In the genomic region with DNA sequence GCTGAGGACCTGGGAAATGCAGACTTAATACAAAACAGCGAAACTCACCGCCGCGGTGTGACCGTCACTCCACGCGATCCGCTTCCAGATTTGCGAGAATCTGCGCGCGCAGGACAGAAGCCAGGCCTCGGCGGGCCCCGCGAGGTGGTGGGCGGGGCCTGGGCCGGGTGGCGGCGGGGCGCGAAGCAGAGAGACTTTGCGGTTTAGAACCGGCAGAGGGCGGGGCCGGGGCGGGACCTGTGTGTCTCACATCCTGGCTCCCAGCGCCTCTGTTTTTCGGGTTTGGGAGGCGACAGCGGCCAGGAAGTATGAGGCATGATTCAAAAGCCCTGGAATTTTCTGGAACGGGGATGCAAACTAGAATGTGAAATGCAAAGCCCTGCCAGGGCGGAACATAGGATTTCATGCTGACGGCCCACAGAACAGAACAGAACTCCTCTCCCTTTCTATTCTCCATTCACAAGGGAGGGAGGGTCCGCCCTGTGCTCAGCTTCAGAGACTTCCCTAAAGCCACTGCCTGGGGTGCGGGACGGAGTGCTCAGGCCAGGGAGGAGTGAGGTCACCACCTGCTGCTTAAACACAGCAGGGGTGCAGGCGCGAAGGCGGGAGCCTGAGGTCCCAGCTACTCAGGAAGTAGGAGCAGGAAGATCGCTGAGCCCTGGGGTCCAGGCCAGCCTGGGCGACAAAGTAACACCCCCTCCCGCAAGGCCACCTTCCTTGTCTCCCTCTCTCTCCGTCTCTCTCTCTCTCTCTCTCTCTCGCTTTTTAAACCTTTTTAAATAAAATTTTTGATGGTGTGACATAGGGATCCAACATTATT, we compare ENCODE assay signal across 8 cellular contexts. TPM values are rescaled to one million over a fixed set of nuclear protein-coding genes. Genes with fewer than 3 reads are reported as not detected.
DNase-seq lines count a peak whose midpoint lies in the region; ATAC-seq and TF ChIP-seq lines count a peak whose summit lies in the region.

No MANE protein-coding gene starts in this region.

- peaks cover 32% of the 10 kb centered on the region for H3K4me1 Mint-ChIP-seq in HFFc6 (ENCODE audit: low read depth)

- 0 to 3% methylated on average over 22 to 29 of the region's 45 CpGs for WGBS in upper lobe of left lung, 2 donors

- H3K36me3 Mint-ChIP-seq in HFFc6 (ENCODE audit: low read depth), result peaks cover 25% of the 10 kb centered on the region; the same call in 1 of the 2 replicates

- H3K9me3 ChIP-seq in left ventricle myocardium inferior (replicated peaks) (no peaks in the 10 kb centered on the region), upper lobe of left lung (no peaks in the 10 kb centered on the region)

- DNase-seq in GM03348 (ENCODE audit: low spot score), result peak; percentile 96
- DNase-seq in HFFc6, result peak; percentile 96
- DNase-seq in NCI-H1105 treated with DMSO at 0.1 percent for 48 hours (lab: John Stamatoyannopoulos, UW), result peak; percentile 83
- DNase-seq in T-helper 1 cell, result peak; percentile 87 to 92 (median 88)
- peak; percentile 21 to 96 (median 78) for DNase-seq in amygdala (lab: John Stamatoyannopoulos, UW)
- peak; percentile 97 for DNase-seq in left ventricle myocardium inferior
- DNase-seq in posterior vena cava (ENCODE audit: low spot score), result peak; percentile 98
- DNase-seq in upper lobe of left lung, result peak; percentile 97 to 99

- peaks cover 7% of the 10 kb centered on the region; the same call in 1 of the 2 replicates for H3K9me3 Mint-ChIP-seq in HFFc6

- peak in 2 of 4 donors; percentile 76 to 77 for TF ChIP-seq POLR2A in upper lobe of left lung (IDR thresholded peaks at IDR 0.05)

- peak overlapping the region; percentile 97 for H3K4me3 Mint-ChIP-seq in HFFc6

- TF ChIP-seq EP300 in upper lobe of left lung (IDR thresholded peaks at IDR 0.05), result no peak

- H3K4me1 ChIP-seq in left ventricle myocardium inferior (peaks cover 25% of the 10 kb centered on the region), upper lobe of left lung (peaks cover 6 to 16% (median 10%) of the 10 kb centered on the region in 4 donors)

- peak; percentile 100 for ATAC-seq in upper lobe of left lung (ENCODE audit: low FRiP score in 2 of 2)

- TF ChIP-seq CTCF in HFFc6 (IDR thresholded peaks at IDR 0.05) (peak; percentile 66), left ventricle myocardium inferior (IDR thresholded peaks at IDR 0.05; ENCODE audit: borderline replicate concordance) (peak; percentile 53), upper lobe of left lung (IDR thresholded peaks at IDR 0.05) (peak in 5 of 6 experiments; percentile 24 to 68 (median 35))

- H3K4me3 ChIP-seq in left ventricle myocardium inferior, result peak overlapping the region; percentile 86
- H3K4me3 ChIP-seq in upper lobe of left lung, result peak overlapping the region; percentile 38 to 77 (median 64)

- peak overlapping the region; percentile 95 for H3K27ac ChIP-seq in left ventricle myocardium inferior (replicated peaks)
- peak overlapping the region; percentile 84 to 97 (median 92) for H3K27ac ChIP-seq in upper lobe of left lung

- H3K36me3 ChIP-seq in left ventricle myocardium inferior (no peaks in the 10 kb centered on the region), upper lobe of left lung (no peaks in the 10 kb centered on the region)

- intact Hi-C loops in left ventricle myocardium inferior (cut with micrococcal nuclease) (no loop called here), posterior vena cava (cut with DNase I) (no loop called here)

- H3K27me3 Mint-ChIP-seq in HFFc6 (ENCODE audit: insufficient read depth), result peaks cover 1% of the 10 kb centered on the region

- H3K27me3 ChIP-seq in left ventricle myocardium inferior (ENCODE audit: low read depth) (no peaks in the 10 kb centered on the region), upper lobe of left lung (no peaks in the 10 kb centered on the region)

- H3K27ac Mint-ChIP-seq in HFFc6, result peak overlapping the region; percentile 94

RNA-seq across cellular contexts. Expression of a gene that starts 44.2 kb away (rescaled TPM):
- 10 to 100 TPM; 11.3 to 15.0 (median 13.5) TPM for total RNA-seq in HFFc6 (2021; fragmentation: NEBNext Ultra II Directional; extraction: Animal tissue kit (Norgen Biotek cat#: 25700))
- total RNA-seq in left ventricle myocardium inferior (7.0 TPM), posterior vena cava (10 to 100 TPM; 15.0 to 17.1 TPM), upper lobe of left lung (10 to 100 TPM in 5 of 6 donors, 1 to 10 TPM in 1; 9.0 to 44.0 (median 20.1) TPM)

RNA-seq across cellular contexts. Expression of a gene that starts 52.5 kb away (rescaled TPM):
- total RNA-seq in HFFc6 (2021; fragmentation: NEBNext Ultra II Directional; extraction: Animal tissue kit (Norgen Biotek cat#: 25700)), result 10 to 100 TPM; 22.8 to 31.1 (median 26.0) TPM
- total RNA-seq in left ventricle myocardium inferior (21.1 TPM), posterior vena cava (10 to 100 TPM; 40.2 to 44.6 TPM), upper lobe of left lung (100 to 1,000 TPM in 1 of 6 donors, 10 to 100 TPM in 5; 27.3 to 161 (median 45.5) TPM)

Comparison
In these comparisons a context has a peak if more than half of its experiments do, and no peak if none do; other contexts are left out.
1. Peak in every context shown above with its lines: DNase-seq, ATAC-seq, H3K4me3 ChIP-seq and H3K27ac ChIP-seq.